9 cellular contexts compared by ENCODE assay signal in the genomic region with DNA sequence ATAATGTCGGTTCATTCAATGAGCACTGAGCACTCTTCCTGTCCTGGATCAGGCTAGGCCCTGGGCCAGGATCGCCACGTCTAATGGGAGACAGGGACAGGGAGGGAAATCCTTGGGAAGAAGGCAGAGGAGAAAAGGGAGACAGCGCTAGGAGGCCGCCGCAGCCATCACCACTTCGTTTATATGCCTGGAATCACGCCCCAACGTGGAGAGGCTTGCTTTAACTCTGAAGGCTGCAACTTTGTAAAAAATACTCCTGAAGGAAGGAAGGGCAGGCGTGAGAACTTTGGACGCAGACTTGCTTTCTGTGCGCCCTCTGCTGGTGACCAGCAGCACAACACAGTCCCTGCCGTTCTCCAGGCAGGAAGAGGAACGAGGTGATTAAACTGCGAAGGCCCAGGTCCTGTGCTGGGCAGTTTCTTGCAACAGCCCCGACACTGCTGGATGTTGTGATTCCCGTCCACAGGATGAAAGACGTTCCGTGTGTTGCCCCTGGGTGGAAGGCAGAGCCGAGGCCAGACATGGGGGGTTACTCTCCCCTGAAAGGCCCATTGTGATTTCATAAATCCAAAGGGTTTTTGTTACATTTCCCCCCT. TPM values are rescaled to one million over a fixed set of nuclear protein-coding genes. Genes with fewer than 3 reads are reported as not detected.
A peak's percentile ranks its signal among the peaks of the same experiment; 100 is the strongest.
DNase-seq lines count a peak whose midpoint lies in the region; ATAC-seq, FAIRE-seq and TF ChIP-seq lines count a peak whose summit lies in the region.
"Had no signal": no experiment of that assay in that cellular context is flagged by ENCODE, and none has a peak within 500 bp of the region (broad histone marks: within the 10 kb centered on the region; RNA-seq: fewer than 3 reads in every experiment).

No MANE protein-coding gene starts in this region.

- peak overlapping the region; percentile 94 for H2AFZ ChIP-seq in neuronal stem cell (ENCODE audit: low read length)

- H3K9ac ChIP-seq in neuronal stem cell (ENCODE audit: low read depth, low read length, poor library complexity), result peak overlapping the region; percentile 60

- H3K4me3 Mint-ChIP-seq in stimulated activated naive CD8-positive, alpha-beta T cell treated with anti-CD3 and anti-CD28 coated beads, Interleukin-15, amount 100 ng/mL, for 72 hours, result no peak overlapping the region

- H3K27ac ChIP-seq in SJSA1 (peak overlapping the region; percentile 16; the same call in 1 of the 2 replicates), neuronal stem cell (replicated peaks; ENCODE audit: low read length) (no peak overlapping the region)

- H3K9me3 ChIP-seq in SJSA1 (replicated peaks) (no peaks in the 10 kb centered on the region), neuronal stem cell (replicated peaks in 1 of 2; ENCODE audit: control insufficient read depth in 2 of 2, insufficient read depth in 1 of 2, low read depth in 1 of 2, low read length in 2 of 2) (no peaks in the 10 kb centered on the region)

- H4K8ac ChIP-seq in neuronal stem cell (ENCODE audit: low read depth, low read length), result no peak overlapping the region

- FAIRE-seq in frontal cortex (lab: Jason Lieb, UNC), result no peak

- H4K91ac ChIP-seq in neuronal stem cell (ENCODE audit: low read depth, low read length, poor library complexity), result no peak overlapping the region

- no peak overlapping the region for H3K4ac ChIP-seq in neuronal stem cell (ENCODE audit: low read length)

- H2BK5ac ChIP-seq in neuronal stem cell (ENCODE audit: low read length), result no peak overlapping the region

- H2BK15ac ChIP-seq in neuronal stem cell (ENCODE audit: low read length), result peak overlapping the region; percentile 13

- H2BK12ac ChIP-seq in neuronal stem cell (ENCODE audit: low read length), result no peak overlapping the region

- peak overlapping the region; percentile 10 to 44 for H3K27ac Mint-ChIP-seq in stimulated activated naive CD8-positive, alpha-beta T cell treated with anti-CD3 and anti-CD28 coated beads, Interleukin-15, amount 100 ng/mL, for 72 hours

- no peak overlapping the region for H3K4me3 ChIP-seq in LNCaP clone FGC (ENCODE audit: low read depth, low read length)
- no peak overlapping the region for H3K4me3 ChIP-seq in SJSA1
- H3K4me3 ChIP-seq in neuronal stem cell (ENCODE audit: low read length in 2 of 2), result no peak overlapping the region

- TF ChIP-seq CTCF in LNCaP clone FGC (IDR thresholded peaks at IDR 0.05; ENCODE audit: control insufficient read depth, extremely low read depth, insufficient read depth), result peak; percentile 94

- peak; percentile 87 for ATAC-seq in stimulated activated naive CD8-positive, alpha-beta T cell treated with anti-CD3 and anti-CD28 coated beads, Interleukin-15, amount 100 ng/mL, for 72 hours
- no peak for ATAC-seq in GM21825 (IDR thresholded peaks at IDR 0.05; ENCODE audit: unreplicated experiment)

- H3K14ac ChIP-seq in neuronal stem cell (ENCODE audit: low read length), result no peak overlapping the region

- H3K18ac ChIP-seq in neuronal stem cell (ENCODE audit: low read length), result peak overlapping the region; percentile 88

- H3K4me1 Mint-ChIP-seq in stimulated activated naive CD8-positive, alpha-beta T cell treated with anti-CD3 and anti-CD28 coated beads, Interleukin-15, amount 100 ng/mL, for 72 hours, result peaks cover 21% of the 10 kb centered on the region

- no CpG with 5 or more reads among the region's 20 CpGs for WGBS in neuronal stem cell (ENCODE audit: extremely low coverage in 2 of 2, insufficient read length in 2 of 2, insufficient replicate concordance in 1 of 2), 2 donors

- no peak overlapping the region for H3K4me2 ChIP-seq in neuronal stem cell (ENCODE audit: insufficient read depth, low read length, poor library complexity, severe bottlenecking)

- H3K36me3 ChIP-seq in SJSA1, result no peaks in the 10 kb centered on the region
- no peaks in the 10 kb centered on the region for H3K36me3 ChIP-seq in neuronal stem cell (replicated peaks in 1 of 2; ENCODE audit: control insufficient read depth in 2 of 2, insufficient read depth in 2 of 2, low read length in 2 of 2)

- no peaks in the 10 kb centered on the region for H3K9me3 Mint-ChIP-seq in stimulated activated naive CD8-positive, alpha-beta T cell treated with anti-CD3 and anti-CD28 coated beads, Interleukin-15, amount 100 ng/mL, for 72 hours

- no peaks in the 10 kb centered on the region for H3K79me1 ChIP-seq in neuronal stem cell (ENCODE audit: low read depth, low read length)

- no peaks in the 10 kb centered on the region for H3K27me3 Mint-ChIP-seq in stimulated activated naive CD8-positive, alpha-beta T cell treated with anti-CD3 and anti-CD28 coated beads, Interleukin-15, amount 100 ng/mL, for 72 hours

- no peak overlapping the region for H3K23ac ChIP-seq in neuronal stem cell (ENCODE audit: low read depth, low read length, poor library complexity)

- H2AK5ac ChIP-seq in neuronal stem cell (ENCODE audit: low read depth, low read length), result no peak overlapping the region

- H3K27me3 ChIP-seq in SJSA1 (replicated peaks) (no peaks in the 10 kb centered on the region), neuronal stem cell (ENCODE audit: control insufficient read depth in 3 of 3, insufficient read depth in 3 of 3, low read depth in 1 of 3, low read length in 3 of 3) (peaks cover 0 to 4% (median 0%) of the 10 kb centered on the region in 3 experiments)

- peak; percentile 64 for DNase-seq in DMS53 treated with DMSO at 0.1 percent for 48 hours (lab: John Stamatoyannopoulos, UW; ENCODE audit: unreplicated experiment)
- DNase-seq in LNCaP clone FGC (ENCODE audit: low read depth), result peak; percentile 77
- DNase-seq in SJSA1 (ENCODE audit: low read depth in 1 of 2, low spot score in 2 of 2), result peak; percentile 88 to 89
- DNase-seq in activated gamma-delta T cell treated with anti-CD3 and anti-CD28 coated beads, Interleukin-2, amount 50 U/mL, for 16 hours (ENCODE audit: low read depth), result peak; percentile 59
- DNase-seq in frontal cortex (ENCODE audit: low spot score in 2 of 2), result peak; percentile 80 to 88
- DNase-seq in neuronal stem cell (ENCODE audit: low spot score), result peak; percentile 80
- DNase-seq in stimulated activated naive CD8-positive, alpha-beta T cell treated with anti-CD3 and anti-CD28 coated beads, Interleukin-15, amount 100 ng/mL, for 72 hours, result peak; percentile 72 to 78

- H2BK120ac ChIP-seq in neuronal stem cell (ENCODE audit: low read depth, low read length), result no peak overlapping the region

- H3K4me1 ChIP-seq in SJSA1 (replicated peaks) (peaks cover 26% of the 10 kb centered on the region), neuronal stem cell (ENCODE audit: control insufficient read depth in 2 of 2, insufficient read depth in 1 of 2, low read depth in 1 of 2, low read length in 2 of 2) (peaks cover 1 to 7% of the 10 kb centered on the region in 2 donors)

RNA-seq across cellular contexts. Expression of a gene that starts 22.1 kb away (rescaled TPM):
- total RNA-seq in SJSA1 (2014; rRNA removed; shearing (Covaris generic)), result not detected in 2 replicates
- 0.41 TPM for total RNA-seq in frontal cortex
- polyA plus RNA-seq in neuronal stem cell (2013, experiment 1 of 2), result 1.2 TPM
- 1.5 TPM for polyA plus RNA-seq in neuronal stem cell (2013, experiment 2 of 2)
- total RNA-seq: subcutaneous adipose tissue had no signal

RNA-seq across cellular contexts. Expression of a gene that starts 22.2 kb away (rescaled TPM):
- total RNA-seq in SJSA1 (2014; rRNA removed; shearing (Covaris generic)), result not detected in 2 replicates
- not detected for total RNA-seq in frontal cortex
- polyA plus RNA-seq in neuronal stem cell (2013, experiment 1 of 2), result 0.04 TPM
- 0.06 TPM for polyA plus RNA-seq in neuronal stem cell (2013, experiment 2 of 2)
